In the genomic region with DNA sequence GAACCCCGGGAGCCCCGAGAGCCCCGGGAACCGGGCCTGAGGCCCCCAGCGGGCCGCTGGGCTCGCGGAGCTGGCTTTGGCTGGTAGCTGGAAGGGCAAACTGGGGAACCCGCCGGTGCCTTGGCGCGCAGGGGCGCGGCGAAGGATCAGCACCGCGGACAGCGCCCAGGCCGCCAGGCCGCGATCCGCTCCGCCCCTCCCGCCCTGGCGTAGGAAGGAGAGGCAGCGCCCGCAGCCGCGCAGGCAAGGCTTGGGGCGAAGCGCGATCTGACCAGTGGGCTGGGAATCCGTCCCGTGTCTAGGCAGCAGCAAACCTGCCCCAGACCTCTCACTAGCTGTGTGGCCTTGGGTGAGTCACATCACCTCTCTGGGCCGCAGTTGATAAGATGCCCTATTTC, we compare ENCODE assay signal across 8 cellular contexts. TPM values are rescaled to one million over a fixed set of nuclear protein-coding genes. Genes with fewer than 3 reads are reported as not detected.
DNase-seq lines count a peak whose midpoint lies in the region; ATAC-seq and TF ChIP-seq lines count a peak whose summit lies in the region.

No MANE protein-coding gene starts in this region.

- no peaks in the 10 kb centered on the region for H4K20me1 ChIP-seq in GM23248 (ENCODE audit: insufficient read depth)

- no peak overlapping the region for H3K27ac ChIP-seq in GM23248

- TF ChIP-seq POLR2A in erythroblast (IDR thresholded peaks at IDR 0.05; ENCODE audit: low read length), result no peak

- no peaks in the 10 kb centered on the region for H3K9me2 ChIP-seq in GM23248 (ENCODE audit: insufficient read depth)

- in situ Hi-C loops in GM23248 (cut with MboI), result no loop called here

- H3K36me3 ChIP-seq in GM23248 (ENCODE audit: low read depth), result no peaks in the 10 kb centered on the region
- no peaks in the 10 kb centered on the region for H3K36me3 ChIP-seq in NT2/D1 (ENCODE audit: insufficient read depth, insufficient read length, low read length)
- no peaks in the 10 kb centered on the region for H3K36me3 ChIP-seq in mucosa of descending colon (ENCODE audit: low read depth)

- intact Hi-C loops in mucosa of descending colon (cut with DNase I, micrococcal nuclease), result no loop called here

- H3K79me2 ChIP-seq in GM23248 (ENCODE audit: insufficient read depth), result no peaks in the 10 kb centered on the region

- H3K4me1 ChIP-seq in GM23248 (ENCODE audit: insufficient read depth), result no peaks in the 10 kb centered on the region
- H3K4me1 ChIP-seq in NT2/D1 (ENCODE audit: insufficient read depth, insufficient read length), result peaks cover 3% of the 10 kb centered on the region
- peaks cover 2% of the 10 kb centered on the region for H3K4me1 ChIP-seq in mucosa of descending colon (ENCODE audit: low read depth)

- TF ChIP-seq CTCF in mucosa of descending colon (IDR thresholded peaks at IDR 0.05), result no peak

- peak overlapping the region; percentile 35 for H3K4me2 ChIP-seq in GM23248 (ENCODE audit: unreplicated experiment)

- peaks cover 23% of the 10 kb centered on the region for H3K27me3 ChIP-seq in GM23248 (replicated peaks; ENCODE audit: insufficient read depth)
- H3K27me3 ChIP-seq in NT2/D1 (ENCODE audit: insufficient read depth, insufficient read length), result peaks cover 23% of the 10 kb centered on the region

- H3F3A ChIP-seq in GM23248 (ENCODE audit: insufficient read depth), result no peaks in the 10 kb centered on the region

- DNase-seq in 8988T (peak; percentile 90), GM23248 (peak; percentile 86), NT2/D1 (ENCODE audit: low read depth, low spot score) (peak; percentile 68), activated T-cell treated with anti-CD3 and anti-CD28 coated beads for 4 hours (peak; percentile 57), erythroblast (lab: John Stamatoyannopoulos, UW) (peak; percentile 77 to 86), mucosa of descending colon (peak; percentile 73 to 88 (median 79))
- DNase-seq in stimulated activated CD8-positive, alpha-beta memory T cell treated with anti-CD3 and anti-CD28 coated beads, Interleukin-4, amount 100 ng/mL, for 4 hours (ENCODE audit: low read depth in 2 of 2, low spot score in 1 of 2), result peak; percentile 28 to 36

- H3K9me3 ChIP-seq in GM23248 (ENCODE audit: low read depth) (no peaks in the 10 kb centered on the region), NT2/D1 (ENCODE audit: insufficient read depth, low read length) (no peaks in the 10 kb centered on the region), mucosa of descending colon (no peaks in the 10 kb centered on the region)

- H3K9ac ChIP-seq in GM23248 (no peak overlapping the region), NT2/D1 (ENCODE audit: insufficient read length, low read depth) (no peak overlapping the region)

- ATAC-seq in mucosa of descending colon, result peak; percentile 100
- no peak for ATAC-seq in HG03039 (IDR thresholded peaks at IDR 0.05; ENCODE audit: unreplicated experiment)

- 3 to 4% methylated on average over 20 to 33 of the region's 35 CpGs for WGBS in GM23248 (ENCODE audit: low coverage in 1 of 2, low lambda C conversion rate in 2 of 2, missing lambda C conversion rate in 2 of 2), 2 experiments

- H2AFZ ChIP-seq in GM23248, result no peak overlapping the region

- no peak overlapping the region for H3K4me3 ChIP-seq in GM23248
- peak overlapping the region; percentile 30 for H3K4me3 ChIP-seq in NT2/D1 (ENCODE audit: insufficient read length, low read depth)
- H3K4me3 ChIP-seq in mucosa of descending colon, result no peak overlapping the region

RNA-seq across cellular contexts. Expression of a gene that starts 0.3 kb away (rescaled TPM):
- not detected in 2 replicates for total RNA-seq in GM23248 (2014; rRNA removed; shearing (Covaris generic))
- not detected in 2 replicates for polyA plus RNA-seq in GM23248 (2016; fragmentation: Nextera tagmentation; extraction: Ambion mirVana)
- 1 to 10 TPM; 1.3 to 2.2 (median 2.2) TPM for total RNA-seq in mucosa of descending colon

RNA-seq across cellular contexts. Expression of a gene that starts 38.2 kb away (rescaled TPM):
- 26.1 and 32.7 TPM in 2 replicates for total RNA-seq in GM23248 (2014; rRNA removed; shearing (Covaris generic))
- 16.3 and 16.9 TPM in 2 replicates for polyA plus RNA-seq in GM23248 (2016; fragmentation: Nextera tagmentation; extraction: Ambion mirVana)
- 100 to 1,000 TPM; 120 to 149 (median 145) TPM for total RNA-seq in mucosa of descending colon

RNA-seq across cellular contexts. Expression of a gene that starts 46.5 kb away (rescaled TPM):
- 2.0 and 3.8 TPM in 2 replicates for total RNA-seq in GM23248 (2014; rRNA removed; shearing (Covaris generic))
- polyA plus RNA-seq in GM23248 (2016; fragmentation: Nextera tagmentation; extraction: Ambion mirVana), result 0.74 and 0.99 TPM in 2 replicates
- 10 to 100 TPM; 26.6 to 45.3 (median 43.3) TPM for total RNA-seq in mucosa of descending colon

Comparison
In these comparisons a context has a peak if more than half of its experiments do, and no peak if none do; other contexts are left out.
1. DNase-seq: peak in every context shown above with its lines; median percentile 90 in 8988T; 86 in GM23248; 82 in erythroblast; 79 in mucosa of descending colon; 68 in NT2/D1; 57 in activated T-cell treated with anti-CD3 and anti-CD28 coated beads for 4 hours; 32 in stimulated activated CD8-positive, alpha-beta memory T cell treated with anti-CD3 and anti-CD28 coated beads, Interleukin-4, amount 100 ng/mL, for 4 hours.